ENCODE assay signal across 1 cellular context in genomic region chr1:243946946-243947345, GRCh38.
TF ChIP-seq lines count a peak whose summit lies in the region.

No MANE protein-coding gene starts in this region.

TF ChIP-seq in WTC11, 78 proteins besides CTCF, POLR2A, EP300 and RAD21 (continued from another document):
- no peak for TF ChIP-seq NR2C2 (CRISPR knock-in tag; IDR thresholded peaks at IDR 0.05)
- TF ChIP-seq ZNF532 (CRISPR knock-in tag; IDR thresholded peaks at IDR 0.05; ENCODE audit: borderline replicate concordance): no peak
- no peak for TF ChIP-seq HMGXB4 (CRISPR knock-in tag; IDR thresholded peaks at IDR 0.05)
- no peak for TF ChIP-seq TP53 (CRISPR knock-in tag; IDR thresholded peaks at IDR 0.05)
- 0 out of 2 replicates have a peak, but pooled peaks have one; percentile 37 for TF ChIP-seq ZBTB43 (CRISPR knock-in tag; IDR thresholded peaks at IDR 0.05)
- 0 out of 2 replicates have a peak, but pooled peaks have one; percentile 44 for TF ChIP-seq MYBL2 (CRISPR knock-in tag; IDR thresholded peaks at IDR 0.05)
- peak; percentile 72 for TF ChIP-seq ZNF121 (CRISPR knock-in tag; IDR thresholded peaks at IDR 0.05)
- TF ChIP-seq ESRRA (CRISPR knock-in tag; IDR thresholded peaks at IDR 0.05; ENCODE audit: borderline replicate concordance): no peak
- no peak for TF ChIP-seq GTF2I (CRISPR knock-in tag; conservative IDR thresholded peaks at IDR 0.05)
- no peak for TF ChIP-seq ERG (CRISPR knock-in tag; IDR thresholded peaks at IDR 0.05)
- TF ChIP-seq ATF6 (CRISPR knock-in tag; IDR thresholded peaks at IDR 0.05): no peak
- no peak for TF ChIP-seq ELF4 (CRISPR knock-in tag; IDR thresholded peaks at IDR 0.05; ENCODE audit: low read depth)
- no peak for TF ChIP-seq JAZF1 (CRISPR knock-in tag; IDR thresholded peaks at IDR 0.05)
- peak; percentile 73 for TF ChIP-seq FOXK1 (CRISPR knock-in tag; IDR thresholded peaks at IDR 0.05)
- TF ChIP-seq AFF4 (CRISPR knock-in tag; IDR thresholded peaks at IDR 0.05; ENCODE audit: borderline replicate concordance): no peak; the same call in 1 of the 2 replicates
- TF ChIP-seq SP1 (CRISPR knock-in tag; conservative IDR thresholded peaks at IDR 0.05): peak; percentile 60
- peak; percentile 45; the same call in 1 of the 2 replicates for TF ChIP-seq FOXP4 (CRISPR knock-in tag; IDR thresholded peaks at IDR 0.05)
